Comparison of ENCODE assay signal across 12 cellular contexts in the genomic region with DNA sequence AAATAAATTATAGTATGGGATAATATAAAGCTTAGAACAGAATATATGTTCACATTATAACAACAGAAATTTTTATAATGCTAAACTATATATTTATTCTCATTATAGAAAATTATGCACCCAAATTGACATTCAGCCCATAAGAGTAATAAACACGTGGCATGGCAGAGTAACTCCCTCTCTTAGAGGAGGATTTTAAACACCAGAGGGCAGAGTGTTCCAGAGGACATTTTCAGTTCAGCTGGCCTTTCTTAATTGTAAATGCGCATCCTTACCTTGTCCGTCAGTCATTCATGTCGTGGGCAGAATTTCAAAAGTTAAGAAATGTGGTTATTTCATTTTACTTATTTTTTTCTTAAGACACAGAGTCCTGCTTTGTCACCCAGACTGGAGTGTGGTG.
DNase-seq lines count a peak whose midpoint lies in the region; ATAC-seq, FAIRE-seq and TF ChIP-seq lines count a peak whose summit lies in the region.
"Had no signal": no experiment of that assay in that cellular context is flagged by ENCODE, and none has a peak within 500 bp of the region (broad histone marks: within the 10 kb centered on the region; RNA-seq: fewer than 3 reads in every experiment).

No MANE protein-coding gene starts in this region.

- H3K9me3 ChIP-seq in Panc1 (ENCODE audit: control insufficient read depth, insufficient read depth, low read depth, low read length) (no peaks in the 10 kb centered on the region), hepatocyte (ENCODE audit: low read depth) (no peaks in the 10 kb centered on the region)
- H3K9me3 ChIP-seq: testis had no signal

- H3K27me3 Mint-ChIP-seq in nephron progenitor cell (ENCODE audit: low read depth, poor library complexity), result no peaks in the 10 kb centered on the region

- H2AFZ ChIP-seq in hepatocyte, result no peak overlapping the region

- TF ChIP-seq POLR2A in H54 (IDR thresholded peaks at IDR 0.05; ENCODE audit: low read depth, low read length), result no peak

- TF ChIP-seq CTCF in Panc1 (IDR thresholded peaks at IDR 0.05) (peak; percentile 46; the same call in 1 of the 2 replicates), hepatocyte (IDR thresholded peaks at IDR 0.05; ENCODE audit: poor library complexity) (peak; percentile 31), nephron progenitor cell (IDR thresholded peaks at IDR 0.05) (no peak)

- H3K27me3 ChIP-seq in Panc1 (ENCODE audit: control insufficient read depth, insufficient read depth, low read length) (no peaks in the 10 kb centered on the region), hepatocyte (no peaks in the 10 kb centered on the region)
- H3K27me3 ChIP-seq: testis had no signal

- POLR2A ChIA-PET in Panc1 (lab: Charles Lee), result no interaction called here

- no peaks in the 10 kb centered on the region for H3K79me2 ChIP-seq in hepatocyte

- FAIRE-seq in H54 (lab: Jason Lieb, UNC), result peak; percentile 33
- FAIRE-seq: bronchial epithelial cell had no signal

- H3K27ac ChIP-seq in Panc1 (ENCODE audit: low read length) (no peak overlapping the region), hepatocyte (no peak overlapping the region)
- H3K27ac ChIP-seq: testis had no signal

- 90% methylated on average over 4 of the region's 4 CpGs for WGBS in hepatocyte (ENCODE audit: low lambda C conversion rate, missing lambda C conversion rate)

- no peaks in the 10 kb centered on the region for H3K36me3 Mint-ChIP-seq in nephron progenitor cell (ENCODE audit: low read depth)

- no peaks in the 10 kb centered on the region for H4K20me1 ChIP-seq in hepatocyte (ENCODE audit: insufficient read depth, poor library complexity, severe bottlenecking)

- no peak overlapping the region for H3K27ac Mint-ChIP-seq in nephron progenitor cell
- H3K27ac Mint-ChIP-seq: activated T-cell treated with anti-CD3 and anti-CD28 coated beads, Interleukin-2, amount 50 U/mL, for 72 hours had no signal

- no peak overlapping the region for H3K4me3 Mint-ChIP-seq in nephron progenitor cell
- H3K4me3 Mint-ChIP-seq: activated T-cell treated with anti-CD3 and anti-CD28 coated beads, Interleukin-2, amount 50 U/mL, for 72 hours had no signal

- H3K9me2 ChIP-seq in hepatocyte (replicated peaks; ENCODE audit: insufficient read depth), result no peaks in the 10 kb centered on the region

- no peaks in the 10 kb centered on the region for H3K9me3 Mint-ChIP-seq in nephron progenitor cell
- H3K9me3 Mint-ChIP-seq: activated T-cell treated with anti-CD3 and anti-CD28 coated beads, Interleukin-2, amount 50 U/mL, for 72 hours had no signal

- DNase-seq in ACHN (peak; percentile 8), H54 (ENCODE audit: insufficient read length, low spot score) (no peak), Panc1 (ENCODE audit: low read depth, low spot score) (no peak), hepatocyte (ENCODE audit: low spot score) (no peak), cerebellar nuclear complex (lab: John Stamatoyannopoulos, UW) (no peak), nephron progenitor cell (no peak)
- DNase-seq: NCI-H510A, testis had no signal

- ATAC-seq in Panc1 (no peak), GM18498 (IDR thresholded peaks at IDR 0.05; ENCODE audit: unreplicated experiment) (no peak), GM21367 (IDR thresholded peaks at IDR 0.05; ENCODE audit: unreplicated experiment) (no peak)
- ATAC-seq: activated T-cell treated with anti-CD3 and anti-CD28 coated beads, Interleukin-2, amount 50 U/mL, for 72 hours had no signal

- BruUV-seq in Panc1 (replicated peaks; lab: Mats Ljungman, UMichigan), result no TSS peak

- CTCF ChIA-PET in Panc1 (lab: Charles Lee), result no interaction called here

- peaks cover 20% of the 10 kb centered on the region for H3K4me1 Mint-ChIP-seq in nephron progenitor cell

- H3K4me2 ChIP-seq in hepatocyte, result no peak overlapping the region

- H3K4me1 ChIP-seq in Panc1 (ENCODE audit: control insufficient read depth, insufficient read depth, low read length), result no peaks in the 10 kb centered on the region; the same call in 1 of the 2 replicates
- H3K4me1 ChIP-seq in hepatocyte (ENCODE audit: insufficient read depth), result no peaks in the 10 kb centered on the region

- H3K4me3 ChIP-seq in Panc1 (ENCODE audit: low read depth in 2 of 2, low read length in 2 of 2) (no peak overlapping the region), hepatocyte (no peak overlapping the region)
- H3K4me3 ChIP-seq: testis had no signal

- H3K36me3 ChIP-seq in Panc1 (ENCODE audit: control insufficient read depth, insufficient read depth, low read length) (no peaks in the 10 kb centered on the region), hepatocyte (replicated peaks; ENCODE audit: insufficient read depth, low read depth) (no peaks in the 10 kb centered on the region)

- in situ Hi-C loops in ACHN (cut with HindIII; ENCODE audit: low pct_ligation_motif_present, low pct_unique_long_range_greater_than_20kb, low sequenced_read_pairs) (no loop called here), Panc1 (cut with HindIII; ENCODE audit: low pct_unique_long_range_greater_than_20kb, low sequenced_read_pairs) (no loop called here)

- intact Hi-C loops in Panc1 (cut with micrococcal nuclease; ENCODE audit: unreplicated experiment), result loop anchor here (10.0 kb wide), 1 partner anchor 292 kb away; no protein-coding TSS in a partner anchor
